Comparison of ENCODE assay signal across 8 cellular contexts in genomic region chr10:17257466-17258321, GRCh38. TPM values are rescaled to one million over a fixed set of nuclear protein-coding genes. Genes with fewer than 3 reads are reported as not detected.
DNase-seq lines count a peak whose midpoint lies in the region; ATAC-seq and TF ChIP-seq lines count a peak whose summit lies in the region.

No MANE protein-coding gene starts in this region.

- intact Hi-C loops in sigmoid colon (cut with DNase I): loop anchor here (1.0 kb wide), 2 partner anchors 414 to 429 kb away; no protein-coding TSS in a partner anchor

- no peaks in the 10 kb centered on the region for H4K20me1 ChIP-seq in KMS-11 (ENCODE audit: insufficient read depth)

- DNase-seq in DMS114 treated with DMSO at 0.1 percent for 48 hours (lab: John Stamatoyannopoulos, UW; ENCODE audit: unreplicated experiment) (peak; percentile 85), SKM-1 (lab: John Stamatoyannopoulos, UW; ENCODE audit: unreplicated experiment) (peak; percentile 7), amygdala (lab: John Stamatoyannopoulos, UW) (peak in 32 of 56 donors; percentile 2 to 70 (median 12)), hepatic stellate cell (ENCODE audit: low spot score) (peak; percentile 50), sigmoid colon (no peak)

- H3K36me3 ChIP-seq in KMS-11 (ENCODE audit: insufficient read depth) (no peaks in the 10 kb centered on the region), sigmoid colon (no peaks in the 10 kb centered on the region)

- no peak overlapping the region for H3K9ac ChIP-seq in KMS-11

- H3K4me1 ChIP-seq in KMS-11 (ENCODE audit: low read depth, poor library complexity, severe bottlenecking) (no peaks in the 10 kb centered on the region), sigmoid colon (peaks cover 0 to 5% (median 0%) of the 10 kb centered on the region in 4 donors)

- peaks cover 0 to 11% (median under 1%) of the 10 kb centered on the region in 4 donors for H3K9me3 ChIP-seq in sigmoid colon

- H3K79me2 ChIP-seq in KMS-11 (ENCODE audit: insufficient read depth, low read depth): no peaks in the 10 kb centered on the region

- peak overlapping the region; percentile 19; the same call in 1 of the 2 replicates for H3K4me2 ChIP-seq in KMS-11

- no peaks in the 10 kb centered on the region for H3K27me3 ChIP-seq in KMS-11 (ENCODE audit: insufficient read depth, low read depth)
- no peaks in the 10 kb centered on the region for H3K27me3 ChIP-seq in sigmoid colon

- no peak for TF ChIP-seq POLR2A in sigmoid colon (IDR thresholded peaks at IDR 0.05)

- TF ChIP-seq CTCF in KMS-11 (conservative IDR thresholded peaks at IDR 0.05; ENCODE audit: low read depth, low read length): peak; percentile 90
- TF ChIP-seq CTCF in sigmoid colon (IDR thresholded peaks at IDR 0.05): peak; percentile 49 to 78 (median 64)

- no peak for TF ChIP-seq EP300 in sigmoid colon (IDR thresholded peaks at IDR 0.05)

- H3K27ac ChIP-seq in KMS-11 (no peak overlapping the region), sigmoid colon (no peak overlapping the region)

- H2AFZ ChIP-seq in KMS-11 (ENCODE audit: low read depth): peak overlapping the region; percentile 24; the same call in 1 of the 2 replicates

- peak; percentile 63 for ATAC-seq in GM21360 (IDR thresholded peaks at IDR 0.05; ENCODE audit: unreplicated experiment)
- ATAC-seq in HG03095 (IDR thresholded peaks at IDR 0.05; ENCODE audit: unreplicated experiment): no peak

- WGBS in sigmoid colon, 2 donors: 15 to 17% methylated on average over 8 of the region's 8 CpGs

- H3K4me3 ChIP-seq in KMS-11 (IDR thresholded peaks at IDR 0.05; ENCODE audit: insufficient read depth, low read depth, low read length): no peak overlapping the region
- H3K4me3 ChIP-seq in sigmoid colon: no peak overlapping the region

RNA-seq across cellular contexts. Expression of gene VIM, which starts 29.7 kb away (rescaled TPM):
- total RNA-seq in sigmoid colon: 1,000 to 10,000 TPM in 3 of 4 donors, 100 to 1,000 TPM in 1; 930 to 1,636 (median 1,211) TPM
- 100 to 1,000 TPM; 112 to 730 (median 484) TPM for polyA plus RNA-seq in sigmoid colon

RNA-seq across cellular contexts. Expression of gene TRDMT1, which starts 56.2 kb away (rescaled TPM):
- total RNA-seq in sigmoid colon: 10 to 100 TPM in 1 of 4 donors, 1 to 10 TPM in 3; 7.5 to 13.6 (median 8.4) TPM
- 1 to 10 TPM; 1.2 to 2.3 (median 2.3) TPM for polyA plus RNA-seq in sigmoid colon
